ENCODE assay signal across 20 cellular contexts in the genomic region with DNA sequence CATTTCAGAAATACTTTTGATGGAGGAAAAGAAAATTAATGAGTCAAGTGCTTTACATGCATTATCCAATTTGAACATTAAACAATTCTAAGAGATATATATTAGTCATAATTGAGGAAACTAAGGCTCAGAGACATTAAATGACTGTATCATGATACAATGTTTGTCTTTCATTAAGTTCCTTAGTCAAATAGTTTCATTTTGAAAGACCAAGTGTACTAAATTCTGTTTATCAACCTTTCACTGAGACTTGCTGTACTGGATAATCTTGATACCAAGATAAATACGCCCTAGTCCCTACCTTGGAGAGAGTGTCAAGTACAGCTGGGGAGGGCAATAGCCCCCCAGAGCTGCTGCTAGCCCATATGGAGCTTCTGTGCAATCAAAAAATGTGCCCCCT. TPM values are rescaled to one million over a fixed set of nuclear protein-coding genes. Genes with fewer than 3 reads are reported as not detected.
DNase-seq lines count a peak whose midpoint lies in the region; ATAC-seq and TF ChIP-seq lines count a peak whose summit lies in the region.
"Had no signal": no experiment of that assay in that cellular context is flagged by ENCODE, and none has a peak within 500 bp of the region (broad histone marks: within the 10 kb centered on the region; RNA-seq: fewer than 3 reads in every experiment).

No MANE protein-coding gene starts in this region.

- H3K27ac ChIP-seq in RWPE2 (ENCODE audit: poor library complexity, severe bottlenecking) (peak overlapping the region; percentile 80), esophagus squamous epithelium (peak overlapping the region; percentile 80 to 89 (median 84)), upper lobe of right lung (no peak overlapping the region), neuronal stem cell (replicated peaks; ENCODE audit: low read length) (no peak overlapping the region)
- H3K27ac ChIP-seq: cardiac muscle cell had no signal

- H2AFZ ChIP-seq in neuronal stem cell (ENCODE audit: low read length), result no peak overlapping the region

- H3K79me1 ChIP-seq in neuronal stem cell (ENCODE audit: low read depth, low read length), result no peaks in the 10 kb centered on the region

- no peak overlapping the region for H3K4me3 Mint-ChIP-seq in activated T-cell treated with anti-CD3 and anti-CD28 coated beads, Interleukin-2, amount 50 U/mL, for 72 hours
- no peak overlapping the region for H3K4me3 Mint-ChIP-seq in type B pancreatic cell
- H3K4me3 Mint-ChIP-seq: activated naive CD8-positive, alpha-beta T cell treated with anti-CD3 and anti-CD28 coated beads, Interleukin-2, amount 50 U/mL, for 24 hours; stimulated activated memory B cell treated with anti-CD40 and anti-IgM and Interleukin-4, amounts not matched to agents 10 μg/mL and 1 μg/mL and 100 μg/mL, for 72 hours; T-helper 2 cell treated with Interferon-gamma antibody and Interleukin-4, amounts not matched to agents 5 μg/mL and 100 μg/mL, for 36 hours had no signal

- no peak for TF ChIP-seq CTCF in RWPE2 (IDR thresholded peaks at IDR 0.05; ENCODE audit: poor library complexity, severe bottlenecking)
- TF ChIP-seq CTCF in esophagus squamous epithelium (IDR thresholded peaks at IDR 0.05), result no peak
- TF ChIP-seq CTCF in type B pancreatic cell (conservative IDR thresholded peaks at IDR 0.05), result no peak
- TF ChIP-seq CTCF in upper lobe of right lung (IDR thresholded peaks at IDR 0.05), result no peak

- H3K27ac Mint-ChIP-seq in activated T-cell treated with anti-CD3 and anti-CD28 coated beads, Interleukin-2, amount 50 U/mL, for 72 hours, result no peak overlapping the region
- H3K27ac Mint-ChIP-seq in type B pancreatic cell, result peak overlapping the region; percentile 78
- H3K27ac Mint-ChIP-seq: activated naive CD8-positive, alpha-beta T cell treated with anti-CD3 and anti-CD28 coated beads, Interleukin-2, amount 50 U/mL, for 24 hours; stimulated activated memory B cell treated with anti-CD40 and anti-IgM and Interleukin-4, amounts not matched to agents 10 μg/mL and 1 μg/mL and 100 μg/mL, for 72 hours; T-helper 2 cell treated with Interferon-gamma antibody and Interleukin-4, amounts not matched to agents 5 μg/mL and 100 μg/mL, for 36 hours had no signal

- no peak overlapping the region for H3K9ac ChIP-seq in neuronal stem cell (ENCODE audit: low read depth, low read length, poor library complexity)

- H3K4ac ChIP-seq in neuronal stem cell (ENCODE audit: low read length), result no peak overlapping the region

- H3K27me3 ChIP-seq in RWPE2 (ENCODE audit: insufficient read depth, poor library complexity, severe bottlenecking), result no peaks in the 10 kb centered on the region
- H3K27me3 ChIP-seq in esophagus squamous epithelium, result no peaks in the 10 kb centered on the region
- no peaks in the 10 kb centered on the region for H3K27me3 ChIP-seq in upper lobe of right lung
- H3K27me3 ChIP-seq in neuronal stem cell (ENCODE audit: control insufficient read depth in 3 of 3, insufficient read depth in 3 of 3, low read depth in 1 of 3, low read length in 3 of 3), result no peaks in the 10 kb centered on the region
- H3K27me3 ChIP-seq: cardiac muscle cell had no signal

- H3K4me3 ChIP-seq in RWPE2 (ENCODE audit: severe bottlenecking), result no peak overlapping the region
- no peak overlapping the region for H3K4me3 ChIP-seq in esophagus squamous epithelium
- H3K4me3 ChIP-seq in upper lobe of right lung, result no peak overlapping the region
- H3K4me3 ChIP-seq in neuronal stem cell (ENCODE audit: low read length in 2 of 2), result no peak overlapping the region
- H3K4me3 ChIP-seq: cardiac muscle cell had no signal

- no peak overlapping the region for H3K4me2 ChIP-seq in neuronal stem cell (ENCODE audit: insufficient read depth, low read length, poor library complexity, severe bottlenecking)

- H3K9me3 ChIP-seq in RWPE2 (ENCODE audit: severe bottlenecking) (no peaks in the 10 kb centered on the region), esophagus squamous epithelium (no peaks in the 10 kb centered on the region), upper lobe of right lung (no peaks in the 10 kb centered on the region), neuronal stem cell (replicated peaks in 1 of 2; ENCODE audit: control insufficient read depth in 2 of 2, insufficient read depth in 1 of 2, low read depth in 1 of 2, low read length in 2 of 2) (no peaks in the 10 kb centered on the region)

- no peaks in the 10 kb centered on the region for H3K27me3 Mint-ChIP-seq in activated T-cell treated with anti-CD3 and anti-CD28 coated beads, Interleukin-2, amount 50 U/mL, for 72 hours (ENCODE audit: low read depth)
- H3K27me3 Mint-ChIP-seq in type B pancreatic cell, result no peaks in the 10 kb centered on the region
- H3K27me3 Mint-ChIP-seq: activated naive CD8-positive, alpha-beta T cell treated with anti-CD3 and anti-CD28 coated beads, Interleukin-2, amount 50 U/mL, for 24 hours; CD8-positive, alpha-beta memory T cell; stimulated activated memory B cell treated with anti-CD40 and anti-IgM and Interleukin-4, amounts not matched to agents 10 μg/mL and 1 μg/mL and 100 μg/mL, for 72 hours had no signal

- 17 to 43% methylated on average over 1 of the region's 1 CpG for WGBS in esophagus squamous epithelium, 2 donors
- no CpG with 5 or more reads among the region's 1 CpG for WGBS in neuronal stem cell (ENCODE audit: extremely low coverage in 2 of 2, insufficient read length in 2 of 2, insufficient replicate concordance in 1 of 2), 2 donors

- no peak overlapping the region for H4K91ac ChIP-seq in neuronal stem cell (ENCODE audit: low read depth, low read length, poor library complexity)

- H2BK12ac ChIP-seq in neuronal stem cell (ENCODE audit: low read length), result no peak overlapping the region

- no peak overlapping the region for H2BK5ac ChIP-seq in neuronal stem cell (ENCODE audit: low read length)

- H3K4me1 ChIP-seq in RWPE2 (ENCODE audit: insufficient read depth, poor library complexity, severe bottlenecking) (peaks cover 50% of the 10 kb centered on the region), esophagus squamous epithelium (peaks cover 20 to 87% (median 37%) of the 10 kb centered on the region in 3 donors), upper lobe of right lung (peaks cover 10% of the 10 kb centered on the region), neuronal stem cell (ENCODE audit: control insufficient read depth in 2 of 2, insufficient read depth in 1 of 2, low read depth in 1 of 2, low read length in 2 of 2) (peaks cover 13 to 29% of the 10 kb centered on the region in 2 donors)

- no peak overlapping the region for H2BK15ac ChIP-seq in neuronal stem cell (ENCODE audit: low read length)

- H3K36me3 Mint-ChIP-seq in activated T-cell treated with anti-CD3 and anti-CD28 coated beads, Interleukin-2, amount 50 U/mL, for 72 hours (ENCODE audit: insufficient read depth in 2 of 2), result no peaks in the 10 kb centered on the region
- no peaks in the 10 kb centered on the region for H3K36me3 Mint-ChIP-seq in type B pancreatic cell
- H3K36me3 Mint-ChIP-seq: stimulated activated memory B cell treated with anti-CD40 and anti-IgM and Interleukin-4, amounts not matched to agents 10 μg/mL and 1 μg/mL and 100 μg/mL, for 72 hours had no signal

- no peak overlapping the region for H3K18ac ChIP-seq in neuronal stem cell (ENCODE audit: low read length)

- H4K8ac ChIP-seq in neuronal stem cell (ENCODE audit: low read depth, low read length), result no peak overlapping the region

- H2BK120ac ChIP-seq in neuronal stem cell (ENCODE audit: low read depth, low read length), result no peak overlapping the region

- no peaks in the 10 kb centered on the region for H3K9me3 Mint-ChIP-seq in activated T-cell treated with anti-CD3 and anti-CD28 coated beads, Interleukin-2, amount 50 U/mL, for 72 hours
- H3K9me3 Mint-ChIP-seq in type B pancreatic cell, result no peaks in the 10 kb centered on the region
- H3K9me3 Mint-ChIP-seq: activated naive CD8-positive, alpha-beta T cell treated with anti-CD3 and anti-CD28 coated beads, Interleukin-2, amount 50 U/mL, for 24 hours; CD8-positive, alpha-beta memory T cell; stimulated activated memory B cell treated with anti-CD40 and anti-IgM and Interleukin-4, amounts not matched to agents 10 μg/mL and 1 μg/mL and 100 μg/mL, for 72 hours; T-helper 2 cell treated with Interferon-gamma antibody and Interleukin-4, amounts not matched to agents 5 μg/mL and 100 μg/mL, for 36 hours had no signal

- TF ChIP-seq POLR2A in esophagus squamous epithelium (IDR thresholded peaks at IDR 0.05), result no peak

- intact Hi-C loops in esophagus squamous epithelium (cut with DNase I) (no loop called here), upper lobe of right lung (cut with DNase I) (no loop called here)

- H3K36me3 ChIP-seq in RWPE2 (ENCODE audit: low read depth) (no peaks in the 10 kb centered on the region), esophagus squamous epithelium (peaks cover 0 to 11% (median 0%) of the 10 kb centered on the region in 3 donors), upper lobe of right lung (no peaks in the 10 kb centered on the region), neuronal stem cell (replicated peaks in 1 of 2; ENCODE audit: control insufficient read depth in 2 of 2, insufficient read depth in 2 of 2, low read length in 2 of 2) (no peaks in the 10 kb centered on the region)
- H3K36me3 ChIP-seq: cardiac muscle cell had no signal

- no peak overlapping the region for H2AK5ac ChIP-seq in neuronal stem cell (ENCODE audit: low read depth, low read length)

- H3K4me1 Mint-ChIP-seq in activated T-cell treated with anti-CD3 and anti-CD28 coated beads, Interleukin-2, amount 50 U/mL, for 72 hours (ENCODE audit: low read depth), result peaks cover 27% of the 10 kb centered on the region
- H3K4me1 Mint-ChIP-seq in type B pancreatic cell (ENCODE audit: unreplicated experiment), result peaks cover 56% of the 10 kb centered on the region

- ATAC-seq in activated T-cell treated with anti-CD3 and anti-CD28 coated beads, Interleukin-2, amount 50 U/mL, for 72 hours (replicated peaks in 1 of 2), result peak; percentile 61 to 73
- ATAC-seq in RWPE2 (ENCODE audit: low read depth), result peak; percentile 52
- no peak for ATAC-seq in upper lobe of right lung
- ATAC-seq: activated naive CD8-positive, alpha-beta T cell treated with anti-CD3 and anti-CD28 coated beads, Interleukin-2, amount 50 U/mL, for 24 hours; stimulated activated memory B cell treated with anti-CD40 and anti-IgM and Interleukin-4, amounts not matched to agents 10 μg/mL and 1 μg/mL and 100 μg/mL, for 72 hours had no signal

- no peak overlapping the region for H3K23ac ChIP-seq in neuronal stem cell (ENCODE audit: low read depth, low read length, poor library complexity)

- no peak for DNase-seq in activated T-cell treated with anti-CD3 and anti-CD28 coated beads, Interleukin-2, amount 50 U/mL, for 72 hours
- DNase-seq in activated T-cell treated with anti-CD3 and anti-CD28 coated beads, Interleukin-2, amount 50 U/mL, for 48 hours, result no peak
- no peak for DNase-seq in RWPE2 (ENCODE audit: low spot score)
- DNase-seq in esophagus squamous epithelium (lab: John Stamatoyannopoulos, UW), result no peak
- DNase-seq in type B pancreatic cell (ENCODE audit: extremely low spot score, unreplicated experiment), result no peak
- DNase-seq in upper lobe of right lung, result no peak
- DNase-seq in neuronal stem cell (ENCODE audit: low spot score), result no peak
- DNase-seq in NAMALWA (ENCODE audit: low spot score), result no peak
- DNase-seq: activated CD8-positive, alpha-beta memory T cell treated with anti-CD3 and anti-CD28 coated beads, Interleukin-2, amount 50 U/mL, for 48 hours; activated naive CD8-positive, alpha-beta T cell treated with anti-CD3 and anti-CD28 coated beads, Interleukin-2, amount 50 U/mL, for 24 hours; CD8-positive, alpha-beta memory T cell; DND-41; kidney; NCI-H446 treated with DMSO at 0.1 percent for 48 hours; SHP77 treated with DMSO at 0.1 percent for 48 hours; stimulated activated CD4-positive, alpha-beta T cell treated with anti-CD3 and anti-CD28 coated beads, Interleukin-12 subunit alpha, Interleukin-12 subunit beta, amount 100 ng/mL, for 4 hours; trophoblast cell had no signal

- no peak overlapping the region for H3K14ac ChIP-seq in neuronal stem cell (ENCODE audit: low read length)

RNA-seq across cellular contexts. Expression of a gene that starts 24.2 kb away (rescaled TPM):
- total RNA-seq in activated T-cell treated with anti-CD3 and anti-CD28 coated beads, Interleukin-2, amount 50 U/mL, for 72 hours, result 10 to 100 TPM; 23.7 to 26.9 TPM
- 100 to 1,000 TPM in 1 of 4 donors, 10 to 100 TPM in 3; 55.5 to 118 (median 73.3) TPM for total RNA-seq in esophagus squamous epithelium
- total RNA-seq in type B pancreatic cell (ENCODE audit: low replicate concordance), result 62.5 and 107 TPM in 2 replicates
- total RNA-seq in upper lobe of right lung, result 76.7 TPM
- polyA plus RNA-seq in neuronal stem cell (2013, experiment 1 of 2), result 11.3 TPM
- 12.2 TPM for polyA plus RNA-seq in neuronal stem cell (2013, experiment 2 of 2)

RNA-seq across cellular contexts. Expression of a gene that starts 24.7 kb away (rescaled TPM):
- under 1 TPM; 0.39 to 0.43 TPM for total RNA-seq in activated T-cell treated with anti-CD3 and anti-CD28 coated beads, Interleukin-2, amount 50 U/mL, for 72 hours
- total RNA-seq in esophagus squamous epithelium, result 1 to 10 TPM in 2 of 4 donors, under 1 TPM in 2; 0.11 to 2.5 (median 1.3) TPM
- total RNA-seq in type B pancreatic cell (ENCODE audit: low replicate concordance), result 3.4 and 8.9 TPM in 2 replicates
- 3.3 TPM for total RNA-seq in upper lobe of right lung
- polyA plus RNA-seq in neuronal stem cell (2013, experiment 1 of 2), result 1.1 TPM
- 0.62 TPM for polyA plus RNA-seq in neuronal stem cell (2013, experiment 2 of 2)
- polyA plus RNA-seq: CD8-positive, alpha-beta memory T cell had no signal

Comparison
In these comparisons a context has a peak if more than half of its experiments do, and no peak if none do; other contexts are left out.
1. H3K27ac ChIP-seq: peak in RWPE2 (single experiment) and esophagus squamous epithelium (4 of 4); none in upper lobe of right lung (single experiment) and neuronal stem cell (single experiment).